In genomic region chr3:125053304-125053699, GRCh38 we compare ENCODE assay signal across 11 cellular contexts. TPM values are rescaled to one million over a fixed set of nuclear protein-coding genes. Genes with fewer than 3 reads are reported as not detected.
DNase-seq lines count a peak whose midpoint lies in the region; ATAC-seq and TF ChIP-seq lines count a peak whose summit lies in the region.
"Had no signal": no experiment of that assay in that cellular context is flagged by ENCODE, and none has a peak within 500 bp of the region (broad histone marks: within the 10 kb centered on the region; RNA-seq: fewer than 3 reads in every experiment).

No MANE protein-coding gene starts in this region.

- H3K27me3 Mint-ChIP-seq in naive thymus-derived CD4-positive, alpha-beta T cell = peaks cover 0 to 14% (median 0%) of the 10 kb centered on the region in 5 donors

- intact Hi-C loops in left ventricle myocardium superior (cut with micrococcal nuclease) = no loop called here
- intact Hi-C loops in naive thymus-derived CD4-positive, alpha-beta T cell (cut with micrococcal nuclease) = loop anchor here (2.0 to 10.0 kb wide), 16 partner anchors 21 to 1469 kb away; partner anchors contain the start of genes UMPS (in 2 of the 2), HACD2 (in 1 of the 2), KLF15 (in 1 of the 2) and OSBPL11 (in 1 of the 2)

- TF ChIP-seq CTCF in right atrium auricular region (IDR thresholded peaks at IDR 0.05) = no peak

- H3K27ac ChIP-seq in right atrium auricular region (peak overlapping the region; percentile 93 to 95), caudate nucleus (ENCODE audit: low read depth, low read length) (peak overlapping the region; percentile 27)
- peak overlapping the region; percentile 89 for H3K27ac ChIP-seq in naive thymus-derived CD4-positive, alpha-beta T cell (ENCODE audit: low read depth, low read length)
- H3K27ac ChIP-seq: HL-60 had no signal

- H3K4me3 Mint-ChIP-seq in naive thymus-derived CD4-positive, alpha-beta T cell = peak overlapping the region; percentile 89 to 100 (median 96)

- peak overlapping the region; percentile 84 to 87 for H3K4me3 ChIP-seq in right atrium auricular region
- H3K4me3 ChIP-seq in naive thymus-derived CD4-positive, alpha-beta T cell (ENCODE audit: low read length) = peak overlapping the region; percentile 40

- H3K9me3 ChIP-seq in right atrium auricular region = no peaks in the 10 kb centered on the region
- H3K9me3 ChIP-seq in naive thymus-derived CD4-positive, alpha-beta T cell (ENCODE audit: control insufficient read depth in 2 of 3, low read length in 3 of 3) = no peaks in the 10 kb centered on the region

- H3K36me3 ChIP-seq in right atrium auricular region = no peaks in the 10 kb centered on the region
- no peaks in the 10 kb centered on the region for H3K36me3 ChIP-seq in naive thymus-derived CD4-positive, alpha-beta T cell (ENCODE audit: control insufficient read depth in 2 of 3, insufficient read depth in 3 of 3, low read length in 3 of 3)

- H3K4me1 ChIP-seq in right atrium auricular region = peaks cover 0 to 82% of the 10 kb centered on the region in 2 donors
- peaks cover 44% of the 10 kb centered on the region in 2 donors for H3K4me1 ChIP-seq in naive thymus-derived CD4-positive, alpha-beta T cell (ENCODE audit: control insufficient read depth in 2 of 2, insufficient read depth in 2 of 2, low read length in 2 of 2)

- H3K9me3 Mint-ChIP-seq in naive thymus-derived CD4-positive, alpha-beta T cell = no peaks in the 10 kb centered on the region

- DNase-seq in right atrium auricular region (ENCODE audit: low spot score) = no peak
- DNase-seq in left ventricle myocardium superior = no peak
- no peak for DNase-seq in caudate nucleus (lab: John Stamatoyannopoulos, UW)
- DNase-seq in naive thymus-derived CD4-positive, alpha-beta T cell = peak in 1 of 9 donors; percentile 9
- no peak for DNase-seq in NCI-H69 (lab: John Stamatoyannopoulos, UW)
- DNase-seq in putamen (ENCODE audit: low spot score) = no peak
- DNase-seq in central memory CD4-positive, alpha-beta T cell = no peak
- DNase-seq in NCI-H1436 treated with DMSO at 0.1 percent for 48 hours (lab: John Stamatoyannopoulos, UW) = no peak
- DNase-seq: activated CD4-positive, alpha-beta T cell treated with anti-CD3 and anti-CD28 coated beads for 36 hours; stimulated activated naive CD4-positive, alpha-beta T cell treated with Interleukin-2 at 50 U/mL for 16 hours had no signal

- H3K36me3 Mint-ChIP-seq in naive thymus-derived CD4-positive, alpha-beta T cell = peaks cover 4 to 30% (median 10%) of the 10 kb centered on the region in 5 donors

- POLR2A ChIA-PET in naive thymus-derived CD4-positive, alpha-beta T cell (lab: Charles Lee) = interaction anchor here (1.0 to 3.4 kb wide), 3 partner anchors 50 to 90 kb away, joined by 3 to 25 read pairs (median 3); no protein-coding TSS in a partner anchor

- ATAC-seq in left ventricle myocardium superior = no peak
- no peak for ATAC-seq in naive thymus-derived CD4-positive, alpha-beta T cell
- ATAC-seq: activated CD4-positive, alpha-beta T cell treated with anti-CD3 and anti-CD28 coated beads for 36 hours had no signal

- H3K27ac Mint-ChIP-seq in naive thymus-derived CD4-positive, alpha-beta T cell = peak overlapping the region; percentile 82 to 99 (median 92)

- H3K27me3 ChIP-seq in right atrium auricular region = no peaks in the 10 kb centered on the region
- no peaks in the 10 kb centered on the region for H3K27me3 ChIP-seq in naive thymus-derived CD4-positive, alpha-beta T cell (ENCODE audit: control insufficient read depth in 2 of 2, insufficient read depth in 2 of 2, low read length in 2 of 2)

- CTCF ChIA-PET in naive thymus-derived CD4-positive, alpha-beta T cell (lab: Charles Lee) = interaction anchor here (1.3 to 1.4 kb wide), 2 partner anchors 49 to 51 kb away, joined by 5 to 6 read pairs; no protein-coding TSS in a partner anchor

- peaks cover 51 to 77% (median 69%) of the 10 kb centered on the region in 7 donors for H3K4me1 Mint-ChIP-seq in naive thymus-derived CD4-positive, alpha-beta T cell

RNA-seq across cellular contexts. Expression of gene HEG1, which starts 2.5 kb away (rescaled TPM):
- total RNA-seq in right atrium auricular region = 100 to 1,000 TPM; 202 to 210 TPM
- total RNA-seq in left ventricle myocardium superior = 102 TPM
- 10 to 100 TPM; 16.9 to 45.4 (median 20.0) TPM for total RNA-seq in naive thymus-derived CD4-positive, alpha-beta T cell
- 1 to 10 TPM; 2.1 to 5.4 TPM for polyA plus RNA-seq in naive thymus-derived CD4-positive, alpha-beta T cell

Comparison
In these comparisons a context has a peak if more than half of its experiments do, and no peak if none do; other contexts are left out.
1. H3K27ac ChIP-seq: peak in every context shown above with its lines; median percentile 94 in right atrium auricular region; 89 in naive thymus-derived CD4-positive, alpha-beta T cell; 27 in caudate nucleus.